29 cellular contexts compared by ENCODE assay signal in the genomic region with DNA sequence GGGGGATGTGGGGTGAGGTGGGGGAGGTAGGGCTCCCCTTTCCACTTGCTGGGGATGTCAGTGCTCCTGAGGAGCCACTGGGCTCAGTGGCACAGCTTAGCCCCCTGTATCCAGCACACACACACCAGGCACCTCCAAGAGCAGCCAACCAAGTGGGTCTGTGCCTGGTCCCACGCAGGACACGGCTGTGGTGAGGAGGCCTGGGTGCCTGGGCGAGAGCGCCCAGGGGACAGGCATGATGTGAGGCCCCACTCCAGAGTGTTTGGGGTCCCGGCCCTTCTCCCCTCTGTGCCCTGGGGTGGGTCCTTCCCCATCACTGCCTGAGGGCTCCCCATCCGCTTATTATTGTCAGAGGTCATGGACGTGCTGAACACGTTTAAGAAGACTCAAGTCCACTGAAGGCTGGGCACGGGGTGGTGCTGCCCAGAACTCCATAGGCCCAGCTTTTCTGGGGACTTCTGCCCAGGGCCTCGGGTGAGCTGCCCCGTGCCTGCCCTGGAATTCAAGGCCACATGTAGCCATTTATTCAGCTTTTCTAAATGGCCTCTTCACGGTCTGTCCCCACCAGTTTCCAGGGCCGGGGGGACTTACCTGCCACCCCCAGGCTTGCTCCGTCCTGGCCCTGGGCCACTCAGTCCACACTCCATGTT.
"Had no signal": no experiment of that assay in that cellular context is flagged by ENCODE, and none has a peak within 500 bp of the region (broad histone marks: within the 10 kb centered on the region; RNA-seq: fewer than 3 reads in every experiment).

No MANE protein-coding gene starts in this region.

- H3K36me3 ChIP-seq: neural progenitor cell, neutrophil, ovary, right lobe of liver, sigmoid colon, suprapubic skin, transverse colon, uterus had no signal

- H3K9me3 Mint-ChIP-seq: natural killer cell; nephron; neural progenitor cell; stimulated activated effector memory CD8-positive, alpha-beta T cell treated with anti-CD3 and anti-CD28 coated beads, Interleukin-12 subunit alpha, Interleukin-12 subunit beta, amount 100 ng/mL, for 72 hours; stimulated activated naive CD8-positive, alpha-beta T cell treated with anti-CD3 and anti-CD28 coated beads, Interleukin-15, Interleukin-2, amounts not matched to agents 100 ng/mL and 50 ng/mL, for 24 hours; type B pancreatic cell had no signal

- H3K36me3 Mint-ChIP-seq: natural killer cell; neural progenitor cell; stimulated activated effector memory CD8-positive, alpha-beta T cell treated with anti-CD3 and anti-CD28 coated beads, Interleukin-12 subunit alpha, Interleukin-12 subunit beta, amount 100 ng/mL, for 72 hours; type B pancreatic cell had no signal

- H3K4me3 Mint-ChIP-seq: naive thymus-derived CD4-positive, alpha-beta T cell; natural killer cell; nephron; neural progenitor cell; stimulated activated effector memory CD8-positive, alpha-beta T cell treated with anti-CD3 and anti-CD28 coated beads, Interleukin-12 subunit alpha, Interleukin-12 subunit beta, amount 100 ng/mL, for 72 hours; stimulated activated naive CD8-positive, alpha-beta T cell treated with anti-CD3 and anti-CD28 coated beads, Interleukin-15, Interleukin-2, amounts not matched to agents 100 ng/mL and 50 ng/mL, for 24 hours; type B pancreatic cell had no signal

- H3K4me3 ChIP-seq: neural progenitor cell, ovary, psoas muscle, right lobe of liver, sigmoid colon, suprapubic skin, testis, tibial artery, transverse colon, upper lobe of right lung, uterus had no signal

- H2AFZ ChIP-seq: neural progenitor cell, parathyroid adenoma had no signal

- H3K9me3 ChIP-seq: neutrophil, ovary, psoas muscle, right lobe of liver, sigmoid colon, suprapubic skin, testis, tibial artery, transverse colon, upper lobe of right lung, uterus had no signal

- ATAC-seq: naive thymus-derived CD4-positive, alpha-beta T cell; natural killer cell; psoas muscle; right cardiac atrium; right lobe of liver; stimulated activated effector memory CD8-positive, alpha-beta T cell treated with anti-CD3 and anti-CD28 coated beads, Interleukin-12 subunit alpha, Interleukin-12 subunit beta, amount 100 ng/mL, for 72 hours; upper lobe of right lung had no signal

- H3K9ac ChIP-seq: neural progenitor cell, parathyroid adenoma had no signal

- DNase-seq: naive thymus-derived CD4-positive, alpha-beta T cell; natural killer cell; nucleus accumbens; ovary; psoas muscle; right lobe of liver; sigmoid colon; small intestine; stimulated activated CD4-positive, alpha-beta T cell treated with anti-CD3 and anti-CD28 coated beads, Interleukin-15, amount 100 ng/mL, for 24 hours; stimulated activated CD4-positive, alpha-beta T cell treated with anti-CD3 and anti-CD28 coated beads, Interleukin-2, amount 100 ng/mL, for 24 hours; stimulated activated CD4-positive, alpha-beta T cell treated with anti-CD3 and anti-CD28 coated beads, Interleukin-2, amount 100 ng/mL, for 48 hours; stimulated activated CD4-positive, alpha-beta T cell treated with anti-CD3 and anti-CD28 coated beads, Interleukin-4, amount 100 ng/mL, for 24 hours; stimulated activated naive CD4-positive, alpha-beta T cell; substantia nigra; testis; tibial artery; transverse colon; upper lobe of right lung; uterus had no signal

- H3K27me3 ChIP-seq: neural progenitor cell, neutrophil, ovary, right lobe of liver, sigmoid colon, suprapubic skin, testis, tibial artery, transverse colon, upper lobe of right lung, uterus had no signal

- H3K4me1 ChIP-seq: psoas muscle, sigmoid colon, uterus had no signal

- H3K27ac ChIP-seq: neural progenitor cell, neutrophil, ovary, parathyroid adenoma, psoas muscle, right lobe of liver, sigmoid colon, suprapubic skin, testis, tibial artery, transverse colon, upper lobe of right lung, uterus had no signal

- H3K27ac Mint-ChIP-seq: natural killer cell; nephron; neural progenitor cell; stimulated activated naive CD8-positive, alpha-beta T cell treated with anti-CD3 and anti-CD28 coated beads, Interleukin-15, Interleukin-2, amounts not matched to agents 100 ng/mL and 50 ng/mL, for 24 hours; type B pancreatic cell had no signal

- H3K27me3 Mint-ChIP-seq: naive thymus-derived CD4-positive, alpha-beta T cell; progenitor cell of endocrine pancreas; stimulated activated naive CD8-positive, alpha-beta T cell treated with anti-CD3 and anti-CD28 coated beads, Interleukin-15, Interleukin-2, amounts not matched to agents 100 ng/mL and 50 ng/mL, for 24 hours; type B pancreatic cell had no signal
